7 cellular contexts compared by ENCODE assay signal in the genomic region with DNA sequence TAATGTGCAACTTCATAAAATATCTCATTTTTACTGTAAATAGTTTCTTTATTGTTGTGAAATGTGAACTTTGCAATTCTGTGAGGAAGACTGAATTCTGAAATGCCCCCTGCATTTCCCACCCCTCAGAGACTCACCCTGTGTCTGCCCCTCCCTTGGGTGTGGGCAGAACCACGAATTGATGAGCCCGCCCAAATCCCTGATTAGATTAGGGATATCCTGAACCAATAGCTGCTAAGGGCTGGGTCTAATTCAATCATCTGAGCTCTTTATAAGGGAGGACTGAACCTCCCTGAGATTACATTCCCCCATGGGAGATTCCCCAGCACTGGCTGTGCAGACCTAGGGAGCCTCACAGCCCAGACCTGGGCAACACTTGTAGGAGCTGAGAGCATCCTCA. TPM values are rescaled to one million over a fixed set of nuclear protein-coding genes. Genes with fewer than 3 reads are reported as not detected.
"Had no signal": no experiment of that assay in that cellular context is flagged by ENCODE, and none has a peak within 500 bp of the region (broad histone marks: within the 10 kb centered on the region; RNA-seq: fewer than 3 reads in every experiment).

A gene (plus strand): TSS at position 301 of the 400 bp plus-strand sequence.

RNA-seq across cellular contexts. Expression of the gene that starts here (rescaled TPM):
- total RNA-seq: GM23248, GM23338, H1, H4, H7, H9, HFFc6 had no signal
- polyA plus RNA-seq: GM23248, GM23338, H1 had no signal
